In the genomic region with DNA sequence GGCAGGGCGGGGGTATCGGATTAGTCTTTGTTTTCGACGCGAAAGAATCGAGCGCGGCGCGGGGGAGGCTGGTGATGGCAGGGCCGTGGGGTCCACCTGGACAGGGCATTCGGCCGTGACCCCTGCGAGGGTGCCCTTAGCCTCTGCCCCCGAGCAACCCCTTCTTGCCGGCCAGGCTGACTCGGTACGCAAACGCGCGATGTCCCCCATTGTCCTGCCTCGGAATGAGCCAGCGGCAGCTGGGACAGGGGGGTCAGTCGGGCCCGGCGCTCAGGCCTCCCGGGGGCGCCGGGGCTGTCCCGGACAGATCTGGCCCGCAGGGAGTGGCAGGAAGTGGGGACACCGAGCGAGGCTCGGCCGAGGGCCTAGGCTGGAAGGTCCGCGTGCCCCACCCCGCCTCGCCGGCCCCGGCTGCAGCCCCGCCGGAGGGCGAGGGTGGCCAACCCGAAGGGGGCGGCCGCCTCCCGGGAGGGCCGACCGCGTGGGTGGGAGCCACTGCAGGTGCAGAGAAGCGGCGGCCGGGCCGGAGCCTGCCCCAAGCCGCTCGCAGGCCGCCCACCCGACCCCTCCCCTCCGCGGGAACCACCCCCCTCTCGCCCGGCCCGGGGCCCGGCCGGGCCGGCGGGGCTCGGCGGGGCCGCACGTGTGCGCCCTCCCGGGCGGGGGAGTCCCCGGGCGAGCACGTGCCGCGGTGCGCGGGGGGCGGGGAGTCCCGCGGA, we compare ENCODE assay signal across 8 cellular contexts. TPM values are rescaled to one million over a fixed set of nuclear protein-coding genes. Genes with fewer than 3 reads are reported as not detected.
DNase-seq lines count a peak whose midpoint lies in the region; ATAC-seq and TF ChIP-seq lines count a peak whose summit lies in the region.

A gene (plus strand): TSS at position 708 of the 719 bp plus-strand sequence. CDS start 1,494 bp downstream, outside the sequence.

- no peak for TF ChIP-seq POLR2A in NB4 (IDR thresholded peaks at IDR 0.05; ENCODE audit: extremely low read depth, insufficient read length)
- TF ChIP-seq POLR2A in heart left ventricle (IDR thresholded peaks at IDR 0.05), result no peak
- TF ChIP-seq POLR2A in prostate gland (IDR thresholded peaks at IDR 0.05), result no peak

- peak; percentile 82 for DNase-seq in GM06990 (ENCODE audit: extremely low read depth, insufficient read length)
- DNase-seq in NB4 (ENCODE audit: low read depth), result peak; percentile 85
- DNase-seq in activated gamma-delta T cell treated with Interleukin-2 at 50 U/mL for 16 hours, result peak; percentile 11
- peak in 4 of 5 donors; percentile 59 to 75 (median 70) for DNase-seq in heart left ventricle
- DNase-seq in prostate gland (ENCODE audit: low spot score), result peak; percentile 59
- no peak for DNase-seq in SIG-M5 treated with dmso at 0.1 percent for 504 hours (lab: John Stamatoyannopoulos, UW; ENCODE audit: unreplicated experiment)
- DNase-seq in NCI-H1694 treated with DMSO at 0.1 percent for 48 hours (lab: John Stamatoyannopoulos, UW), result no peak

- H3K27ac ChIP-seq in heart left ventricle (peak within 1 kb of the TSS in 11 of 12 donors; percentile 52 to 95 (median 62)), prostate gland (peak within 1 kb of the TSS; percentile 95 to 97)

- TF ChIP-seq CTCF in GM06990 (IDR thresholded peaks at IDR 0.05; ENCODE audit: insufficient read depth, low read length, poor library complexity, severe bottlenecking) (no peak), NB4 (IDR thresholded peaks at IDR 0.05; ENCODE audit: low read depth, low read length) (no peak), heart left ventricle (IDR thresholded peaks at IDR 0.05) (no peak), prostate gland (IDR thresholded peaks at IDR 0.05) (no peak)

- WGBS in heart left ventricle, 4 donors, result 3 to 16% (median 6%) methylated on average over 23 to 85 of the region's 85 CpGs
- 1% methylated on average over 64 of the region's 85 CpGs for WGBS in prostate gland

- intact Hi-C loops in heart left ventricle (cut with DNase I) (loop anchor here in 7 of 10 donors (2.0 to 10.0 kb wide), 6 partner anchors 52 to 160 kb away; a partner anchor contains a TSS), prostate gland (cut with DNase I) (no loop called here)

- H3K27me3 ChIP-seq in GM06990 (replicated peaks; ENCODE audit: control insufficient read depth, insufficient read depth, low read length) (no peaks in the 10 kb centered on the region), heart left ventricle (no peaks in the 10 kb centered on the region), prostate gland (replicated peaks; ENCODE audit: insufficient read depth) (no peaks in the 10 kb centered on the region)

- H3K4me3 ChIP-seq in GM06990 (replicated peaks; ENCODE audit: low read depth, low read length) (peak within 1 kb of the TSS; percentile 77), NB4 (ENCODE audit: low read depth, low read length) (peak within 1 kb of the TSS; percentile 71), heart left ventricle (peak within 1 kb of the TSS; percentile 44 to 71 (median 60)), prostate gland (peak within 1 kb of the TSS; percentile 51 to 66)

- ATAC-seq in GM21529 (IDR thresholded peaks at IDR 0.05; ENCODE audit: unreplicated experiment) (peak; percentile 33), heart left ventricle (peak in 3 of 4 donors; percentile 23 to 51 (median 40))

- H3K36me3 ChIP-seq in GM06990 (ENCODE audit: control insufficient read depth, insufficient read depth, low read length) (peaks cover 6% of the 10 kb centered on the region), heart left ventricle (no peaks in the 10 kb centered on the region), prostate gland (no peaks in the 10 kb centered on the region)

- H3K9me3 ChIP-seq in heart left ventricle, result no peaks in the 10 kb centered on the region
- no peaks in the 10 kb centered on the region for H3K9me3 ChIP-seq in prostate gland

- peaks cover 2 to 89% (median 54%) of the 10 kb centered on the region in 12 donors for H3K4me1 ChIP-seq in heart left ventricle
- peaks cover 25% of the 10 kb centered on the region for H3K4me1 ChIP-seq in prostate gland (replicated peaks)

RNA-seq across cellular contexts. Expression of the gene that starts here (rescaled TPM):
- 10 to 100 TPM in 1 of 9 donors, 1 to 10 TPM in 8; 1.8 to 12.6 (median 2.5) TPM for total RNA-seq in heart left ventricle
- 1 to 10 TPM; 1.2 to 4.2 TPM for polyA plus RNA-seq in heart left ventricle
- total RNA-seq in prostate gland, result 10 to 100 TPM; 12.8 to 13.8 TPM

Comparison
In these comparisons a context has a peak if more than half of its experiments do, and no peak if none do; other contexts are left out.
1. DNase-seq: peak in GM06990 (single experiment), NB4 (single experiment), activated gamma-delta T cell treated with Interleukin-2 at 50 U/mL for 16 hours (single experiment), heart left ventricle (4 of 5) and prostate gland (single experiment); none in SIG-M5 treated with dmso at 0.1 percent for 504 hours (single experiment) and NCI-H1694 treated with DMSO at 0.1 percent for 48 hours (single experiment).
2. Peak in every context shown above with its lines, with median percentiles within 50 percentile points of each other: H3K4me3 ChIP-seq.